ENCODE assay signal across 12 cellular contexts in the genomic region with DNA sequence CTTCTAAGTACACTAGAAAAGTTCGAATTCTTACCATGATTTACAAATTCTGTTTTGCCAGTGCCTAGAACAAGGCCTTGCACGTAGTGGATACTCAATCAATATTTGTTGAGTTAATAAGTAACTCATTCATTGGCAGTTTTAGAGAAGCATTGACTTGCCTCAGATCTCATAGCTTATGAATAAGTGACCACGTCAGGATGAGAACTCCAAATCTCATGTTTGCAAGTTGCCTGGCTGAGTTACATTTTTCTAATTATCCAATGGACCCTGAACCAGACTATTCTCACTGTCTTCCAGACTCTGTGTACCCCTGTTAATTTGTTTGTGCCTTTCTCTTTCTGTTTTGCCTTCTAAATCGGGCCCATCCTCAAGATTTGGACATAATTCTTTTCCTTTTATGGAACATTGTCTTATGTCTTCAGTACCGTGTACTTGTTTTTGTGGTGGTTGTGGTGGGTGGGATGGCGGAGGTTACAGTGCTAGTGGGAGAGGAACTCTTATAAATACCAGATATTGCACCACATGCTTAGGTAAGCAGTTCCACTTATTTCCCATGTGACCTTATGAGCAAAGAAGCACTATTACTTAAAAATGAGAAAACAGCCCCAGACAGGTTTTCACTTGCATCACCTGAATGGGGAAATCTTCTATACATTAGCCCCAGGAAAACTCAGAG.
A peak's percentile ranks its signal among the peaks of the same experiment; 100 is the strongest.
DNase-seq lines count a peak whose midpoint lies in the region; ATAC-seq, FAIRE-seq and TF ChIP-seq lines count a peak whose summit lies in the region.
"Had no signal": no experiment of that assay in that cellular context is flagged by ENCODE, and none has a peak within 500 bp of the region (broad histone marks: within the 10 kb centered on the region; RNA-seq: fewer than 3 reads in every experiment).

No MANE protein-coding gene starts in this region.

- H3K9ac ChIP-seq in Karpas-422 (ENCODE audit: low read length) = no peak overlapping the region

- no peak overlapping the region for H3K4me2 ChIP-seq in Karpas-422 (ENCODE audit: low read depth, low read length, poor library complexity, severe bottlenecking)

- TF ChIP-seq POLR2A in Peyer's patch (IDR thresholded peaks at IDR 0.05) = no peak

- H3K9me3 Mint-ChIP-seq in activated naive CD8-positive, alpha-beta T cell treated with anti-CD3 and anti-CD28 coated beads, Interleukin-2, amount 50 U/mL, for 24 hours = no peaks in the 10 kb centered on the region
- H3K9me3 Mint-ChIP-seq: IgD-negative memory B cell, naive B cell had no signal

- 23 to 56% (median 37%) methylated on average over 6 of the region's 6 CpGs for WGBS in small intestine, 3 donors

- no peak for ATAC-seq in activated naive CD8-positive, alpha-beta T cell treated with anti-CD3 and anti-CD28 coated beads, Interleukin-2, amount 50 U/mL, for 24 hours

- H3K4me3 ChIP-seq in small intestine (ENCODE audit: low read depth in 1 of 2, low read length in 2 of 2) (no peak overlapping the region), Peyer's patch (no peak overlapping the region), Karpas-422 (ENCODE audit: low read length) (no peak overlapping the region)
- H3K4me3 ChIP-seq: gastrocnemius medialis had no signal

- peaks cover 3 to 5% of the 10 kb centered on the region in 2 donors for H3K4me1 ChIP-seq in small intestine (ENCODE audit: control insufficient read depth in 2 of 2, insufficient read depth in 1 of 2, low read depth in 1 of 2, low read length in 1 of 2)
- H3K4me1 ChIP-seq in Peyer's patch = peaks cover 0 to 13% (median 0%) of the 10 kb centered on the region in 4 donors
- no peaks in the 10 kb centered on the region for H3K4me1 ChIP-seq in Karpas-422 (ENCODE audit: low read length)

- no peaks in the 10 kb centered on the region for H3K27me3 Mint-ChIP-seq in activated naive CD8-positive, alpha-beta T cell treated with anti-CD3 and anti-CD28 coated beads, Interleukin-2, amount 50 U/mL, for 24 hours

- H3K27me3 ChIP-seq in small intestine (ENCODE audit: control insufficient read depth in 2 of 2, insufficient read depth in 2 of 2, low read length in 2 of 2) (no peaks in the 10 kb centered on the region), Peyer's patch (no peaks in the 10 kb centered on the region), Karpas-422 (ENCODE audit: low read length) (no peaks in the 10 kb centered on the region)
- H3K27me3 ChIP-seq: gastrocnemius medialis had no signal

- in situ Hi-C loops in KBM-7 (cut with MboI; ENCODE audit: low pct_unique_long_range_greater_than_20kb, low sequenced_read_pairs) = loop anchor here (25.0 kb wide), 1 partner anchor 96 kb away; a partner anchor contains a TSS

- no peaks in the 10 kb centered on the region for H3K36me3 ChIP-seq in small intestine (ENCODE audit: control insufficient read depth in 2 of 2, insufficient read depth in 2 of 2, low read length in 2 of 2)
- H3K36me3 ChIP-seq in Peyer's patch = no peaks in the 10 kb centered on the region
- H3K36me3 ChIP-seq in Karpas-422 (ENCODE audit: insufficient read depth, low read length) = no peaks in the 10 kb centered on the region
- H3K36me3 ChIP-seq: gastrocnemius medialis had no signal

- TF ChIP-seq CTCF in Peyer's patch (IDR thresholded peaks at IDR 0.05) = no peak

- H3K27ac Mint-ChIP-seq in activated naive CD8-positive, alpha-beta T cell treated with anti-CD3 and anti-CD28 coated beads, Interleukin-2, amount 50 U/mL, for 24 hours = no peak overlapping the region
- H3K27ac Mint-ChIP-seq: IgD-negative memory B cell had no signal

- H3K9me2 ChIP-seq in Karpas-422 (replicated peaks; ENCODE audit: insufficient read depth, low read length) = no peaks in the 10 kb centered on the region

- H3K4me3 Mint-ChIP-seq in activated naive CD8-positive, alpha-beta T cell treated with anti-CD3 and anti-CD28 coated beads, Interleukin-2, amount 50 U/mL, for 24 hours = no peak overlapping the region
- H3K4me3 Mint-ChIP-seq: IgD-negative memory B cell, naive B cell had no signal

- no peaks in the 10 kb centered on the region for H3K36me3 Mint-ChIP-seq in activated naive CD8-positive, alpha-beta T cell treated with anti-CD3 and anti-CD28 coated beads, Interleukin-2, amount 50 U/mL, for 24 hours (ENCODE audit: low read depth)
- H3K36me3 Mint-ChIP-seq: IgD-negative memory B cell, naive B cell had no signal

- H2AFZ ChIP-seq in Karpas-422 (ENCODE audit: low read length) = no peak overlapping the region

- H3K4me1 Mint-ChIP-seq in activated naive CD8-positive, alpha-beta T cell treated with anti-CD3 and anti-CD28 coated beads, Interleukin-2, amount 50 U/mL, for 24 hours = no peaks in the 10 kb centered on the region
- H3K4me1 Mint-ChIP-seq: IgD-negative memory B cell, naive B cell had no signal

- H3K9me3 ChIP-seq in small intestine (ENCODE audit: control insufficient read depth, low read depth) (no peaks in the 10 kb centered on the region), Peyer's patch (no peaks in the 10 kb centered on the region), Karpas-422 (ENCODE audit: low read length) (no peaks in the 10 kb centered on the region)
- H3K9me3 ChIP-seq: gastrocnemius medialis had no signal

- FAIRE-seq in small intestine (lab: Jason Lieb, UNC) = no peak
- FAIRE-seq: colon had no signal

- DNase-seq in KBM-7 (peak; percentile 10), SKM-1 treated with dmso at 0.1 percent for 144 hours (lab: John Stamatoyannopoulos, UW; ENCODE audit: unreplicated experiment) (peak; percentile 67), kidney tubule cell (ENCODE audit: low spot score) (peak; percentile 44), small intestine (peak; percentile 65), Peyer's patch (no peak), NCI-H2107 (lab: John Stamatoyannopoulos, UW) (no peak), Karpas-422 (no peak)
- no peak for DNase-seq in activated naive CD8-positive, alpha-beta T cell treated with anti-CD3 and anti-CD28 coated beads, Interleukin-2, amount 50 U/mL, for 24 hours

- H3K27ac ChIP-seq in small intestine (ENCODE audit: low read depth in 1 of 2, low read length in 1 of 2) = peak overlapping the region in 1 of 2 donors; percentile 20
- H3K27ac ChIP-seq in Peyer's patch = peak overlapping the region in 1 of 4 donors; percentile 38
- H3K27ac ChIP-seq in Karpas-422 (ENCODE audit: low read length) = no peak overlapping the region

- H4K20me1 ChIP-seq in Karpas-422 (ENCODE audit: insufficient read depth, low read depth, low read length) = no peaks in the 10 kb centered on the region

- no peaks in the 10 kb centered on the region for H3K79me2 ChIP-seq in Karpas-422 (ENCODE audit: low read length)

Comparison
In these comparisons a context has a peak if more than half of its experiments do, and no peak if none do; other contexts are left out.
1. DNase-seq: peak in KBM-7 (single experiment), SKM-1 treated with dmso at 0.1 percent for 144 hours (single experiment), kidney tubule cell (single experiment) and small intestine (single experiment); none in Peyer's patch (0 of 3), NCI-H2107 (single experiment), Karpas-422 (single experiment) and activated naive CD8-positive, alpha-beta T cell treated with anti-CD3 and anti-CD28 coated beads, Interleukin-2, amount 50 U/mL, for 24 hours (single experiment).